In the genomic region with DNA sequence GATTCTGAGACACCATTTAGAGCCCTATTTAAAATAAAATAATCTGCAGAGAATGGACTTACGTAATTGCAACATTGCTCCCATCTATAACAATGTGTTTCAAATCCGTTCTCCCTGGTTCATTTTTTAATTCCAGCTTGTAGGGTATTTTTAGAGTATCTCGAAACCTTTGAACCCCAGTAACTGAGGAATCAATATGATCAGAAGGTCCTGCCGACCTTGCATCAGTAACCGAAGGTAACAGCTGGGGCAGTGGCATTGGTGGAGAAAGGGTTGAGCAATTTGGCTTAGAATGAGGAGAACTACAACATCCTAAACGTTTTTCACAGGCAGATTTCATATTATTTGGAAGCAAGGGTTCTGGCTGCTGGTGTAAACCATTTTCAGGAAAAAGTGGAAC, we compare ENCODE assay signal across 2 cellular contexts.
TF ChIP-seq lines count a peak whose summit lies in the region.

No MANE protein-coding gene starts in this region.

TF ChIP-seq in WTC11, 78 proteins besides CTCF, POLR2A, EP300 and RAD21 (continued from another document):
- TF ChIP-seq, protein P1, sequence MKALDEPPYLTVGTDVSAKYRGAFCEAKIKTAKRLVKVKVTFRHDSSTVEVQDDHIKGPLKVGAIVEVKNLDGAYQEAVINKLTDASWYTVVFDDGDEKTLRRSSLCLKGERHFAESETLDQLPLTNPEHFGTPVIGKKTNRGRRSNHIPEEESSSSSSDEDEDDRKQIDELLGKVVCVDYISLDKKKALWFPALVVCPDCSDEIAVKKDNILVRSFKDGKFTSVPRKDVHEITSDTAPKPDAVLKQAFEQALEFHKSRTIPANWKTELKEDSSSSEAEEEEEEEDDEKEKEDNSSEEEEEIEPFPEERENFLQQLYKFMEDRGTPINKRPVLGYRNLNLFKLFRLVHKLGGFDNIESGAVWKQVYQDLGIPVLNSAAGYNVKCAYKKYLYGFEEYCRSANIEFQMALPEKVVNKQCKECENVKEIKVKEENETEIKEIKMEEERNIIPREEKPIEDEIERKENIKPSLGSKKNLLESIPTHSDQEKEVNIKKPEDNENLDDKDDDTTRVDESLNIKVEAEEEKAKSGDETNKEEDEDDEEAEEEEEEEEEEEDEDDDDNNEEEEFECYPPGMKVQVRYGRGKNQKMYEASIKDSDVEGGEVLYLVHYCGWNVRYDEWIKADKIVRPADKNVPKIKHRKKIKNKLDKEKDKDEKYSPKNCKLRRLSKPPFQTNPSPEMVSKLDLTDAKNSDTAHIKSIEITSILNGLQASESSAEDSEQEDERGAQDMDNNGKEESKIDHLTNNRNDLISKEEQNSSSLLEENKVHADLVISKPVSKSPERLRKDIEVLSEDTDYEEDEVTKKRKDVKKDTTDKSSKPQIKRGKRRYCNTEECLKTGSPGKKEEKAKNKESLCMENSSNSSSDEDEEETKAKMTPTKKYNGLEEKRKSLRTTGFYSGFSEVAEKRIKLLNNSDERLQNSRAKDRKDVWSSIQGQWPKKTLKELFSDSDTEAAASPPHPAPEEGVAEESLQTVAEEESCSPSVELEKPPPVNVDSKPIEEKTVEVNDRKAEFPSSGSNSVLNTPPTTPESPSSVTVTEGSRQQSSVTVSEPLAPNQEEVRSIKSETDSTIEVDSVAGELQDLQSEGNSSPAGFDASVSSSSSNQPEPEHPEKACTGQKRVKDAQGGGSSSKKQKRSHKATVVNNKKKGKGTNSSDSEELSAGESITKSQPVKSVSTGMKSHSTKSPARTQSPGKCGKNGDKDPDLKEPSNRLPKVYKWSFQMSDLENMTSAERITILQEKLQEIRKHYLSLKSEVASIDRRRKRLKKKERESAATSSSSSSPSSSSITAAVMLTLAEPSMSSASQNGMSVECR (CRISPR knock-in tag; IDR thresholded peaks at IDR 0.05; ENCODE audit: borderline replicate concordance), result no peak
- TF ChIP-seq JAZF1 (CRISPR knock-in tag; IDR thresholded peaks at IDR 0.05) (no peak), ZNF671 (CRISPR knock-in tag; IDR thresholded peaks at IDR 0.05) (no peak), SMAD4 (CRISPR knock-in tag; IDR thresholded peaks at IDR 0.05) (no peak)
- TF ChIP-seq, protein P2, sequence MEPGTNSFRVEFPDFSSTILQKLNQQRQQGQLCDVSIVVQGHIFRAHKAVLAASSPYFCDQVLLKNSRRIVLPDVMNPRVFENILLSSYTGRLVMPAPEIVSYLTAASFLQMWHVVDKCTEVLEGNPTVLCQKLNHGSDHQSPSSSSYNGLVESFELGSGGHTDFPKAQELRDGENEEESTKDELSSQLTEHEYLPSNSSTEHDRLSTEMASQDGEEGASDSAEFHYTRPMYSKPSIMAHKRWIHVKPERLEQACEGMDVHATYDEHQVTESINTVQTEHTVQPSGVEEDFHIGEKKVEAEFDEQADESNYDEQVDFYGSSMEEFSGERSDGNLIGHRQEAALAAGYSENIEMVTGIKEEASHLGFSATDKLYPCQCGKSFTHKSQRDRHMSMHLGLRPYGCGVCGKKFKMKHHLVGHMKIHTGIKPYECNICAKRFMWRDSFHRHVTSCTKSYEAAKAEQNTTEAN (CRISPR knock-in tag; IDR thresholded peaks at IDR 0.05), result no peak
- TF ChIP-seq, protein P3, sequence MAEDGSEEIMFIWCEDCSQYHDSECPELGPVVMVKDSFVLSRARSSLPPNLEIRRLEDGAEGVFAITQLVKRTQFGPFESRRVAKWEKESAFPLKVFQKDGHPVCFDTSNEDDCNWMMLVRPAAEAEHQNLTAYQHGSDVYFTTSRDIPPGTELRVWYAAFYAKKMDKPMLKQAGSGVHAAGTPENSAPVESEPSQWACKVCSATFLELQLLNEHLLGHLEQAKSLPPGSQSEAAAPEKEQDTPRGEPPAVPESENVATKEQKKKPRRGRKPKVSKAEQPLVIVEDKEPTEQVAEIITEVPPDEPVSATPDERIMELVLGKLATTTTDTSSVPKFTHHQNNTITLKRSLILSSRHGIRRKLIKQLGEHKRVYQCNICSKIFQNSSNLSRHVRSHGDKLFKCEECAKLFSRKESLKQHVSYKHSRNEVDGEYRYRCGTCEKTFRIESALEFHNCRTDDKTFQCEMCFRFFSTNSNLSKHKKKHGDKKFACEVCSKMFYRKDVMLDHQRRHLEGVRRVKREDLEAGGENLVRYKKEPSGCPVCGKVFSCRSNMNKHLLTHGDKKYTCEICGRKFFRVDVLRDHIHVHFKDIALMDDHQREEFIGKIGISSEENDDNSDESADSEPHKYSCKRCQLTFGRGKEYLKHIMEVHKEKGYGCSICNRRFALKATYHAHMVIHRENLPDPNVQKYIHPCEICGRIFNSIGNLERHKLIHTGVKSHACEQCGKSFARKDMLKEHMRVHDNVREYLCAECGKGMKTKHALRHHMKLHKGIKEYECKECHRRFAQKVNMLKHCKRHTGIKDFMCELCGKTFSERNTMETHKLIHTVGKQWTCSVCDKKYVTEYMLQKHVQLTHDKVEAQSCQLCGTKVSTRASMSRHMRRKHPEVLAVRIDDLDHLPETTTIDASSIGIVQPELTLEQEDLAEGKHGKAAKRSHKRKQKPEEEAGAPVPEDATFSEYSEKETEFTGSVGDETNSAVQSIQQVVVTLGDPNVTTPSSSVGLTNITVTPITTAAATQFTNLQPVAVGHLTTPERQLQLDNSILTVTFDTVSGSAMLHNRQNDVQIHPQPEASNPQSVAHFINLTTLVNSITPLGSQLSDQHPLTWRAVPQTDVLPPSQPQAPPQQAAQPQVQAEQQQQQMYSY (CRISPR knock-in tag; IDR thresholded peaks at IDR 0.05), result no peak

TF ChIP-seq in liver, 16 proteins besides CTCF, POLR2A, EP300 and RAD21 (continued from another document):
- TF ChIP-seq, protein P4, sequence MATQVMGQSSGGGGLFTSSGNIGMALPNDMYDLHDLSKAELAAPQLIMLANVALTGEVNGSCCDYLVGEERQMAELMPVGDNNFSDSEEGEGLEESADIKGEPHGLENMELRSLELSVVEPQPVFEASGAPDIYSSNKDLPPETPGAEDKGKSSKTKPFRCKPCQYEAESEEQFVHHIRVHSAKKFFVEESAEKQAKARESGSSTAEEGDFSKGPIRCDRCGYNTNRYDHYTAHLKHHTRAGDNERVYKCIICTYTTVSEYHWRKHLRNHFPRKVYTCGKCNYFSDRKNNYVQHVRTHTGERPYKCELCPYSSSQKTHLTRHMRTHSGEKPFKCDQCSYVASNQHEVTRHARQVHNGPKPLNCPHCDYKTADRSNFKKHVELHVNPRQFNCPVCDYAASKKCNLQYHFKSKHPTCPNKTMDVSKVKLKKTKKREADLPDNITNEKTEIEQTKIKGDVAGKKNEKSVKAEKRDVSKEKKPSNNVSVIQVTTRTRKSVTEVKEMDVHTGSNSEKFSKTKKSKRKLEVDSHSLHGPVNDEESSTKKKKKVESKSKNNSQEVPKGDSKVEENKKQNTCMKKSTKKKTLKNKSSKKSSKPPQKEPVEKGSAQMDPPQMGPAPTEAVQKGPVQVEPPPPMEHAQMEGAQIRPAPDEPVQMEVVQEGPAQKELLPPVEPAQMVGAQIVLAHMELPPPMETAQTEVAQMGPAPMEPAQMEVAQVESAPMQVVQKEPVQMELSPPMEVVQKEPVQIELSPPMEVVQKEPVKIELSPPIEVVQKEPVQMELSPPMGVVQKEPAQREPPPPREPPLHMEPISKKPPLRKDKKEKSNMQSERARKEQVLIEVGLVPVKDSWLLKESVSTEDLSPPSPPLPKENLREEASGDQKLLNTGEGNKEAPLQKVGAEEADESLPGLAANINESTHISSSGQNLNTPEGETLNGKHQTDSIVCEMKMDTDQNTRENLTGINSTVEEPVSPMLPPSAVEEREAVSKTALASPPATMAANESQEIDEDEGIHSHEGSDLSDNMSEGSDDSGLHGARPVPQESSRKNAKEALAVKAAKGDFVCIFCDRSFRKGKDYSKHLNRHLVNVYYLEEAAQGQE (IDR thresholded peaks at IDR 0.05), result peak; percentile 75
- TF ChIP-seq TAF1 (conservative IDR thresholded peaks at IDR 0.05) (no peak), HNF4A (conservative IDR thresholded peaks at IDR 0.05) (peak; percentile 95 to 97), GABPA (IDR thresholded peaks at IDR 0.05 in 1 of 2, conservative IDR thresholded peaks at IDR 0.05 in 1 of 2) (peak in 1 of 2 donors; percentile 57), FOXA2 (IDR thresholded peaks at IDR 0.05) (peak; percentile 55), SP1 (IDR thresholded peaks at IDR 0.05) (peak; percentile 87), HNF4G (IDR thresholded peaks at IDR 0.05) (peak; percentile 75), FOXA1 (IDR thresholded peaks at IDR 0.05) (peak; percentile 77), YY1 (IDR thresholded peaks at IDR 0.05) (peak; percentile 67)
- TF ChIP-seq, protein P5, sequence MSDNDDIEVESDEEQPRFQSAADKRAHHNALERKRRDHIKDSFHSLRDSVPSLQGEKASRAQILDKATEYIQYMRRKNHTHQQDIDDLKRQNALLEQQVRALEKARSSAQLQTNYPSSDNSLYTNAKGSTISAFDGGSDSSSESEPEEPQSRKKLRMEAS (IDR thresholded peaks at IDR 0.05), result peak; percentile 75
- TF ChIP-seq, protein P6, sequence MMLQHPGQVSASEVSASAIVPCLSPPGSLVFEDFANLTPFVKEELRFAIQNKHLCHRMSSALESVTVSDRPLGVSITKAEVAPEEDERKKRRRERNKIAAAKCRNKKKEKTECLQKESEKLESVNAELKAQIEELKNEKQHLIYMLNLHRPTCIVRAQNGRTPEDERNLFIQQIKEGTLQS (IDR thresholded peaks at IDR 0.05), result peak; percentile 91
